1 cellular context compared by ENCODE assay signal in the genomic region with DNA sequence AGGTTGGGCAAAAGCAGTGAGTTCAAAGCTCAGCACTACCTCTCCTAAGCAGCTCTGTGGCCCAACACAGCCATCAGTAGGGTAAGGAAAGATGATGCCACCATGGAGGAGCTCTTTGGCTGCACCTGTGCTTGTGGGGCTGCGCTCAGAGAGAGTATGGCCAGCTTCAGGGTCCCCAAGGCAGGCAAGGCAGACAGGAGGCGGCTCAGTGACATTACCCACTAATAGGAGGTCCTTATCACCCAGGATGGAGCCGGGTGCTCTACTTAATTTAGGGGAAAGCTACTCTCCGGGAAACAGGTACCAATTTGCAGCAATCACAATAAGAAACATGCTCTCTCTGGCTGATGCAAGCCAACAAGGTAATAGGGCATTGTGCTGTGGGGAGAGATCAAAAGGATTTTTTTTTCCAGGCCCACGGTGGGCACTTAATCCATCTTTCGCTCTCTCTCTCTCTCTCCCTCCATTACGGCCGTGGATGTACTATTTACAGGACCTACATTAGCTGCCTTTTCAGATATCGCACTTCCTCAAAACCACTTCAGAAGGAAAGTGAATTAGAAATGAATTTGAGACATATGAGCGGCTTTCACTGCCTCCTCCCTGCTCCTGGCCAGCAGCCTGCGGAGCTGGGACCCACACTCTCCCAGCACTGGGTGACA.
TF ChIP-seq lines count a peak whose summit lies in the region.

No MANE protein-coding gene starts in this region.

TF ChIP-seq in neural cell, 6 proteins besides CTCF, POLR2A, EP300 and RAD21 (continued from another document):
- no peak for TF ChIP-seq TAF1 (IDR thresholded peaks at IDR 0.05; ENCODE audit: low read depth)
TF ChIP-seq in neural cell: peak in this region for 2.
